8 cellular contexts compared by ENCODE assay signal in genomic region chr16:84718-85452, GRCh38. TPM values are rescaled to one million over a fixed set of nuclear protein-coding genes. Genes with fewer than 3 reads are reported as not detected.
DNase-seq lines count a peak whose midpoint lies in the region; ATAC-seq and TF ChIP-seq lines count a peak whose summit lies in the region.

No MANE protein-coding gene starts in this region.

- no peaks in the 10 kb centered on the region for H3K9me2 ChIP-seq in hepatocyte (replicated peaks; ENCODE audit: insufficient read depth)

- no peaks in the 10 kb centered on the region for H3K79me2 ChIP-seq in hepatocyte

- ATAC-seq in HG03354 (IDR thresholded peaks at IDR 0.05; ENCODE audit: poor library complexity, severe bottlenecking, unreplicated experiment) (peak; percentile 74), RWPE2 (ENCODE audit: low read depth) (peak; percentile 95)

- no peaks in the 10 kb centered on the region for H4K20me1 ChIP-seq in hepatocyte (ENCODE audit: insufficient read depth, poor library complexity, severe bottlenecking)

- no peak overlapping the region for H3K4me2 ChIP-seq in hepatocyte

- WGBS in hepatocyte (ENCODE audit: low lambda C conversion rate, missing lambda C conversion rate): 85% methylated on average over 9 of the region's 9 CpGs

- H3K36me3 ChIP-seq in RWPE2 (ENCODE audit: low read depth): peaks cover 44% of the 10 kb centered on the region
- H3K36me3 ChIP-seq in hepatocyte (replicated peaks; ENCODE audit: insufficient read depth, low read depth): no peaks in the 10 kb centered on the region

- no peak overlapping the region for H3K4me3 ChIP-seq in RWPE2 (ENCODE audit: severe bottlenecking)
- H3K4me3 ChIP-seq in hepatocyte: no peak overlapping the region

- no peak overlapping the region for H2AFZ ChIP-seq in hepatocyte

- no peak for TF ChIP-seq CTCF in RWPE2 (IDR thresholded peaks at IDR 0.05; ENCODE audit: poor library complexity, severe bottlenecking)
- TF ChIP-seq CTCF in hepatocyte (IDR thresholded peaks at IDR 0.05; ENCODE audit: poor library complexity): no peak

- DNase-seq in NCI-H2107 treated with DMSO at 0.1 percent for 48 hours (lab: John Stamatoyannopoulos, UW; ENCODE audit: unreplicated experiment): peak; percentile 58
- no peak for DNase-seq in NCI-H2107 (lab: John Stamatoyannopoulos, UW)
- DNase-seq in RWPE2 (ENCODE audit: low spot score): no peak
- DNase-seq in hepatocyte (ENCODE audit: low spot score): no peak
- peak; percentile 32 to 42 for DNase-seq in stimulated activated CD4-positive, alpha-beta T cell treated with anti-CD3 and anti-CD28 coated beads, Interleukin-4, amount 100 ng/mL, for 48 hours (ENCODE audit: low read depth in 2 of 2)
- DNase-seq in NCI-H1694 (lab: John Stamatoyannopoulos, UW): no peak

- H3K9me3 ChIP-seq in RWPE2 (ENCODE audit: severe bottlenecking) (no peaks in the 10 kb centered on the region), hepatocyte (ENCODE audit: low read depth) (no peaks in the 10 kb centered on the region)

- H3K27ac ChIP-seq in RWPE2 (ENCODE audit: poor library complexity, severe bottlenecking) (peak overlapping the region; percentile 77), angular gyrus (ENCODE audit: low read depth, low read length) (peak overlapping the region; percentile 67), hepatocyte (peak overlapping the region; percentile 16)

- H3K4me1 ChIP-seq in RWPE2 (ENCODE audit: insufficient read depth, poor library complexity, severe bottlenecking): peaks cover 17% of the 10 kb centered on the region
- H3K4me1 ChIP-seq in hepatocyte (ENCODE audit: insufficient read depth): no peaks in the 10 kb centered on the region

- H3K27me3 ChIP-seq in RWPE2 (ENCODE audit: insufficient read depth, poor library complexity, severe bottlenecking) (no peaks in the 10 kb centered on the region), hepatocyte (no peaks in the 10 kb centered on the region)

RNA-seq across cellular contexts. Expression of gene MPG, which starts 6.9 kb away (rescaled TPM):
- 67.4 and 85.7 TPM in 2 replicates for total RNA-seq in hepatocyte
- polyA plus RNA-seq in hepatocyte: 83.9 and 121 TPM in 2 replicates

RNA-seq across cellular contexts. Expression of gene RHBDF1, which starts 12.5 kb away (rescaled TPM):
- total RNA-seq in hepatocyte: 21.8 and 41.5 TPM in 2 replicates
- polyA plus RNA-seq in hepatocyte: 73.6 and 95.3 TPM in 2 replicates

RNA-seq across cellular contexts. Expression of gene SNRNP25, which starts 31.3 kb away (rescaled TPM):
- 18.2 and 18.3 TPM in 2 replicates for total RNA-seq in hepatocyte
- polyA plus RNA-seq in hepatocyte: 35.3 and 43.1 TPM in 2 replicates

RNA-seq across cellular contexts. Expression of gene POLR3K, which starts 31.5 kb away (rescaled TPM):
- total RNA-seq in hepatocyte: 2.7 and 2.8 TPM in 2 replicates
- polyA plus RNA-seq in hepatocyte: 12.1 and 12.5 TPM in 2 replicates

RNA-seq across cellular contexts. Expression of gene NPRL3, which starts 53.6 kb away (rescaled TPM):
- 5.5 and 10.2 TPM in 2 replicates for total RNA-seq in hepatocyte
- polyA plus RNA-seq in hepatocyte: 28.8 and 31.2 TPM in 2 replicates

Comparison
In these comparisons a context has a peak if more than half of its experiments do, and no peak if none do; other contexts are left out.
1. DNase-seq: peak in NCI-H2107 treated with DMSO at 0.1 percent for 48 hours (single experiment) and stimulated activated CD4-positive, alpha-beta T cell treated with anti-CD3 and anti-CD28 coated beads, Interleukin-4, amount 100 ng/mL, for 48 hours (2 of 2); none in NCI-H2107 (single experiment), RWPE2 (single experiment), hepatocyte (single experiment) and NCI-H1694 (single experiment).
2. H3K27ac ChIP-seq: peak in every context shown above with its lines; median percentile 77 in RWPE2; 67 in angular gyrus; 16 in hepatocyte.